Comparison of ENCODE assay signal across 8 cellular contexts in the genomic region with DNA sequence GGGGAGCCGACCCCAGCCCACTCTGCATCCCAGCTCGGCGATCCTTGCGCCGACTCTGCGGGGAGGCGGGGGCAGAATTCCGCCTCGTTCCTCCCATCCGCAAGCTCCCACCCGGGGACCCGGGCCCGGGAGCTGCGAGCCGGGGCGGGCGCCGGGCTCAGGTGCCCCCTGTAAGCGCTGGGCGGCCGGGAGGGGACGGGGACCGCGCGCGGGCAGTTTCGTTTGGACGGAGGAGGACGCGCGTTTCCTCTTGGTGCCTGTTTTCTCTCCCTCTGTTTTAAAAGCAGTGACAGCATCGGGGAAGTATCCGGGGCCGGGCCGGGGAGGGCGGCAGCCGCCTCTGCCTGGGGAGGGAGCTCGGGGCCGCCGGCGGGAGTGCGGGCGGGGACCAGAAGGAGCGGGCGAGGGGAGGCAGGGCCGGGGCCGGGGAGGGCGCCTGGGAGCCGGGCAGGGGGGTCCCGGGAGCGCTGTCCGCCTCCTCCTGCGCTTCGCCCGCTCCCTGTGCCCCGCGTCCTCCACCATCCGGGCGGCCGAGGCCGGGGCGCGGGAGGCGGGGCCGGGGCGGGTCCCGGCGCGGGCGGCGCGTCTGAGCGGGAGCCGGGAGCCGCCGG. TPM values are rescaled to one million over a fixed set of nuclear protein-coding genes. Genes with fewer than 3 reads are reported as not detected.
DNase-seq lines count a peak whose midpoint lies in the region; ATAC-seq and TF ChIP-seq lines count a peak whose summit lies in the region.

No MANE protein-coding gene starts in this region.

- TF ChIP-seq CTCF in BJ (IDR thresholded peaks at IDR 0.05; ENCODE audit: insufficient read depth, low read depth, low read length): no peak
- TF ChIP-seq CTCF in Loucy (conservative IDR thresholded peaks at IDR 0.05; ENCODE audit: low read length): no peak
- peak in 1 of 4 experiments; percentile 6 for TF ChIP-seq CTCF in gastroesophageal sphincter (IDR thresholded peaks at IDR 0.05)
- TF ChIP-seq CTCF in osteoblast (IDR thresholded peaks at IDR 0.05; ENCODE audit: extremely low read depth, low read depth, low read length): no peak

- H3K4me2 ChIP-seq in Loucy (ENCODE audit: low read depth, low read length, poor library complexity, severe bottlenecking): peak overlapping the region; percentile 78
- H3K4me2 ChIP-seq in osteoblast (ENCODE audit: insufficient read depth, low read length): peak overlapping the region; percentile 70

- CTCF ChIA-PET in BJ (lab: Yijun Ruan, JAX): interaction anchor here (0.6 to 2.8 kb wide), 3 partner anchors 77 to 919 kb away, joined by 3 to 16 read pairs (median 10); no protein-coding TSS in a partner anchor

- peak overlapping the region; percentile 67 for H3K4me3 ChIP-seq in BJ (ENCODE audit: low read depth, low read length)
- peak overlapping the region; percentile 95 for H3K4me3 ChIP-seq in Loucy (ENCODE audit: low read length, poor library complexity, severe bottlenecking)
- peak overlapping the region; percentile 42 to 70 for H3K4me3 ChIP-seq in gastroesophageal sphincter
- H3K4me3 ChIP-seq in osteoblast (ENCODE audit: insufficient read depth, low read length): peak overlapping the region; percentile 78

- H3K79me2 ChIP-seq in Loucy (ENCODE audit: insufficient read depth, low read length): peaks cover 85% of the 10 kb centered on the region
- peaks cover 28% of the 10 kb centered on the region for H3K79me2 ChIP-seq in osteoblast (ENCODE audit: insufficient read depth, low read length)

- ATAC-seq in gastroesophageal sphincter (peak; percentile 74), HG02798 (IDR thresholded peaks at IDR 0.05; ENCODE audit: poor library complexity, unreplicated experiment) (no peak), GM19324 (IDR thresholded peaks at IDR 0.05; ENCODE audit: low FRiP score, unreplicated experiment) (no peak)

- H3K4me1 ChIP-seq in Loucy (ENCODE audit: insufficient read depth, low read length, poor library complexity, severe bottlenecking): peaks cover 66% of the 10 kb centered on the region
- peaks cover 0 to 40% (median 12%) of the 10 kb centered on the region in 3 donors for H3K4me1 ChIP-seq in gastroesophageal sphincter
- peaks cover 8% of the 10 kb centered on the region for H3K4me1 ChIP-seq in osteoblast (ENCODE audit: insufficient read depth, low read length)

- WGBS in gastroesophageal sphincter (ENCODE audit: low coverage in 1 of 2), 2 donors: no CpG with 5 or more reads among the region's 76 CpGs

- H2AFZ ChIP-seq in Loucy (ENCODE audit: low read length): no peak overlapping the region
- peak overlapping the region; percentile 59 for H2AFZ ChIP-seq in osteoblast (ENCODE audit: low read length)

- H3K36me3 ChIP-seq in BJ (ENCODE audit: control insufficient read depth, insufficient read depth, low read length) (no peaks in the 10 kb centered on the region), Loucy (ENCODE audit: insufficient read depth, low read length) (peaks cover 4% of the 10 kb centered on the region; the same call in 1 of the 2 replicates), gastroesophageal sphincter (no peaks in the 10 kb centered on the region), osteoblast (ENCODE audit: insufficient read depth, low read length) (no peaks in the 10 kb centered on the region)

- H3K9me3 ChIP-seq in Loucy (ENCODE audit: insufficient read depth, low read depth, low read length): no peaks in the 10 kb centered on the region
- H3K9me3 ChIP-seq in gastroesophageal sphincter: no peaks in the 10 kb centered on the region
- H3K9me3 ChIP-seq in osteoblast (ENCODE audit: low read depth, low read length): no peaks in the 10 kb centered on the region

- POLR2A ChIA-PET in BJ (lab: Charles Lee): no interaction called here

- H3K9ac ChIP-seq in Loucy (ENCODE audit: low read depth, low read length, poor library complexity, severe bottlenecking): peak overlapping the region; percentile 96

- H3K9me2 ChIP-seq in Loucy (replicated peaks; ENCODE audit: low read depth, low read length): no peaks in the 10 kb centered on the region

- DNase-seq in BJ (ENCODE audit: low read depth): no peak
- DNase-seq in activated T-helper 9 cell treated with anti-CD3 and anti-CD28 coated beads, Interleukin-2, amount 50 U/mL, for 16 hours (ENCODE audit: low read depth): peak; percentile 9
- DNase-seq in osteoblast (ENCODE audit: insufficient read length, low spot score, missing footprints): peak; percentile 99
- DNase-seq in inferior parietal cortex (ENCODE audit: extremely low spot score): no peak

- H4K20me1 ChIP-seq in Loucy (ENCODE audit: insufficient read depth, low read length, poor library complexity, severe bottlenecking): peaks cover 45% of the 10 kb centered on the region
- H4K20me1 ChIP-seq in osteoblast (ENCODE audit: insufficient read depth, low read length): peaks cover 3% of the 10 kb centered on the region

- H3K27ac ChIP-seq in gastroesophageal sphincter: peak overlapping the region; percentile 8 to 89 (median 86)
- H3K27ac ChIP-seq in osteoblast (ENCODE audit: low read depth, low read length): no peak overlapping the region

- H3K27me3 ChIP-seq in BJ (ENCODE audit: control insufficient read depth, insufficient read depth, low read length) (no peaks in the 10 kb centered on the region; the same call in 1 of the 2 replicates), Loucy (ENCODE audit: insufficient read depth, low read length, poor library complexity, severe bottlenecking) (no peaks in the 10 kb centered on the region), gastroesophageal sphincter (peaks cover 29% of the 10 kb centered on the region), osteoblast (ENCODE audit: insufficient read depth, low read length) (no peaks in the 10 kb centered on the region)

- H3F3A ChIP-seq in Loucy (ENCODE audit: low read depth): peaks cover 11% of the 10 kb centered on the region

- TF ChIP-seq POLR2A in gastroesophageal sphincter (IDR thresholded peaks at IDR 0.05): no peak

- no peak for TF ChIP-seq EP300 in gastroesophageal sphincter (IDR thresholded peaks at IDR 0.05)

RNA-seq across cellular contexts. Expression of gene RAP1GAP2, which starts 57.0 kb away (rescaled TPM):
- polyA plus RNA-seq in BJ (2011; rRNA removed): 4.1 and 4.8 TPM in 2 replicates
- polyA minus RNA-seq in BJ (2011; rRNA and poly(A)+ RNA removed): 4.2 and 4.5 TPM in 2 replicates
- total RNA-seq in gastroesophageal sphincter (10 to 100 TPM in 2 of 4 donors, 1 to 10 TPM in 2; 8.8 to 19.5 (median 11.3) TPM), osteoblast (2.7 and 2.9 TPM in 2 replicates)

Comparison
In these comparisons a context has a peak if more than half of its experiments do, and no peak if none do; other contexts are left out.
1. DNase-seq: peak in activated T-helper 9 cell treated with anti-CD3 and anti-CD28 coated beads, Interleukin-2, amount 50 U/mL, for 16 hours (single experiment) and osteoblast (single experiment); none in BJ (single experiment) and inferior parietal cortex (single experiment).
2. Peak in every context shown above with its lines, with median percentiles within 50 percentile points of each other: H3K4me3 ChIP-seq.